8 cellular contexts compared by ENCODE assay signal in the genomic region with DNA sequence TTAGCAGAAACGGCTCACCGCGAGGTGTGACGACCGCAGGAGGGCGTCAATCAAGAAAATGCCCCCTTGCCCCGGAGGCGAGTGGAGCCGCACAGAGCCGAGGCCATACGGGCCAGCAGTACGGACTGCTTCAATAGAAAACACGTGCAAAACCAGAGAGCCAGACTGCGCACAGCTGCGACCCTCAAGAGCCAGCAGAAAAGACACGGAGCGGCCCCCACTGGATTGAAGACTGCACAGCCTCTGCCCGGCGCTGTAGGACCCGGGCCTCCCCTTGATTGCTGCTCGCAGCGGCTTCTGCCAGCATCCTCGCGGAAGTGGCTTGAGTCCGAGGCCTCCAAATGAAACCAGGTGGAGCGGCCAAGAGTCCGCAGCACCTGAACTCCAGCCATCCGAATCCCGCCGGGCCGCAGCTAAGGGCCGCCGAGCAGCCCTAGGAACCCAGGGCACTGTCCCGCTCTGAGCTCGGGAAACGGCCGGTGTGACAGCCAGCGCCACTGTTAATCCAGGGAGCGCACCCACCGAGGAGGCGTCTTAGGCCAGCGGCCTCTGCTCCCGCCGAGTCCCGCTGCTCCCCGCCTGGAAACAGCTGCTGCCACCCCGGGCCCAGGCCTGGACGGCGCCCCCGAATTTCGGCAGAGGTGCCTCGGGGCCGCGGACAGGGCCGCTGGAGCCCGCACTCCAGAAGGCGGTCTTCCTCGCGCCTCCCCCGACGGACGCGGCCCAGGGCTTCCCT. TPM values are rescaled to one million over a fixed set of nuclear protein-coding genes. Genes with fewer than 3 reads are reported as not detected.
DNase-seq lines count a peak whose midpoint lies in the region; ATAC-seq, FAIRE-seq and TF ChIP-seq lines count a peak whose summit lies in the region.

No MANE protein-coding gene starts in this region.

- no peak for FAIRE-seq in RCC 7860 (lab: Jason Lieb, UNC)

- no peak for DNase-seq in BJ (ENCODE audit: low read depth)
- DNase-seq in activated CD4-positive, alpha-beta memory T cell treated with anti-CD3 and anti-CD28 coated beads for 36 hours, result peak; percentile 25
- peak; percentile 51 for DNase-seq in glomerular visceral epithelial cell (ENCODE audit: extremely low spot score)
- DNase-seq in omental fat pad (ENCODE audit: low spot score), result no peak
- DNase-seq in RKO (ENCODE audit: low spot score), result no peak
- DNase-seq in RCC 7860 (ENCODE audit: low spot score), result no peak

- H3K4me1 Mint-ChIP-seq in IgD-negative memory B cell, result peaks cover 24 to 25% (median 24%) of the 10 kb centered on the region in 3 donors
- peaks cover 20% of the 10 kb centered on the region for H3K4me1 Mint-ChIP-seq in activated CD4-positive, alpha-beta memory T cell treated with anti-CD3 and anti-CD28 coated beads for 36 hours (ENCODE audit: low read depth)

- no peaks in the 10 kb centered on the region for H3K36me3 ChIP-seq in BJ (ENCODE audit: control insufficient read depth, insufficient read depth, low read length)

- intact Hi-C loops in activated CD4-positive, alpha-beta memory T cell treated with anti-CD3 and anti-CD28 coated beads for 36 hours (cut with micrococcal nuclease), result no loop called here

- H3K27me3 ChIP-seq in BJ (ENCODE audit: control insufficient read depth, insufficient read depth, low read length), result no peaks in the 10 kb centered on the region

- H3K4me3 ChIP-seq in BJ (ENCODE audit: low read depth, low read length), result peak overlapping the region; percentile 89

- H3K36me3 Mint-ChIP-seq in IgD-negative memory B cell, result peaks cover 12% of the 10 kb centered on the region
- no peaks in the 10 kb centered on the region for H3K36me3 Mint-ChIP-seq in activated CD4-positive, alpha-beta memory T cell treated with anti-CD3 and anti-CD28 coated beads for 36 hours

- peak overlapping the region; percentile 88 to 98 (median 97) for H3K4me3 Mint-ChIP-seq in IgD-negative memory B cell
- peak overlapping the region; percentile 53 for H3K4me3 Mint-ChIP-seq in activated CD4-positive, alpha-beta memory T cell treated with anti-CD3 and anti-CD28 coated beads for 36 hours

- H3K27me3 Mint-ChIP-seq in IgD-negative memory B cell, result peaks cover 6% of the 10 kb centered on the region
- peaks cover 55% of the 10 kb centered on the region for H3K27me3 Mint-ChIP-seq in activated CD4-positive, alpha-beta memory T cell treated with anti-CD3 and anti-CD28 coated beads for 36 hours

- POLR2A ChIA-PET in BJ (lab: Charles Lee), result interaction anchor here (0.7 kb wide), 1 partner anchor 98 kb away, joined by 4 read pairs; no protein-coding TSS in a partner anchor
- POLR2A ChIA-PET in activated CD4-positive, alpha-beta memory T cell treated with anti-CD3 and anti-CD28 coated beads for 36 hours (lab: Charles Lee), result no interaction called here

- H3K9me3 Mint-ChIP-seq in IgD-negative memory B cell, result peaks cover 0 to 15% (median 6%) of the 10 kb centered on the region in 3 donors
- H3K9me3 Mint-ChIP-seq in activated CD4-positive, alpha-beta memory T cell treated with anti-CD3 and anti-CD28 coated beads for 36 hours, result peaks cover 3% of the 10 kb centered on the region

- TF ChIP-seq CTCF in BJ (IDR thresholded peaks at IDR 0.05; ENCODE audit: insufficient read depth, low read depth, low read length) (peak; percentile 28; the same call in 1 of the 2 replicates), omental fat pad (IDR thresholded peaks at IDR 0.05) (no peak)

- peak overlapping the region; percentile 93 to 95 (median 94) for H3K27ac Mint-ChIP-seq in IgD-negative memory B cell
- H3K27ac Mint-ChIP-seq in activated CD4-positive, alpha-beta memory T cell treated with anti-CD3 and anti-CD28 coated beads for 36 hours, result no peak overlapping the region

- ATAC-seq in GM19035 (IDR thresholded peaks at IDR 0.05; ENCODE audit: unreplicated experiment), result peak; percentile 19
- ATAC-seq in omental fat pad (ENCODE audit: low FRiP score), result peak; percentile 55

- CTCF ChIA-PET in BJ (lab: Yijun Ruan, JAX), result interaction anchor here (1.0 kb wide), 1 partner anchor 18 kb away, joined by 3 read pairs; no protein-coding TSS in a partner anchor
- CTCF ChIA-PET in activated CD4-positive, alpha-beta memory T cell treated with anti-CD3 and anti-CD28 coated beads for 36 hours (lab: Charles Lee), result no interaction called here

RNA-seq across cellular contexts. Expression of gene HHEX, which starts 0.7 kb away (rescaled TPM):
- polyA plus RNA-seq in BJ (2011; rRNA removed), result 2.6 and 3.4 TPM in 2 replicates
- polyA minus RNA-seq in BJ (2011; rRNA and poly(A)+ RNA removed), result 0.76 and 0.98 TPM in 2 replicates
- polyA plus RNA-seq in IgD-negative memory B cell, result 134 TPM
- under 1 TPM; 0.31 to 0.55 TPM for total RNA-seq in activated CD4-positive, alpha-beta memory T cell treated with anti-CD3 and anti-CD28 coated beads for 36 hours
- 10 to 100 TPM in 2 of 4 donors, 1 to 10 TPM in 2; 1.7 to 20.0 (median 10.3) TPM for total RNA-seq in omental fat pad

Comparison
In these comparisons a context has a peak if more than half of its experiments do, and no peak if none do; other contexts are left out.
1. DNase-seq: peak in activated CD4-positive, alpha-beta memory T cell treated with anti-CD3 and anti-CD28 coated beads for 36 hours (single experiment) and glomerular visceral epithelial cell (single experiment); none in BJ (single experiment), omental fat pad (single experiment), RKO (single experiment) and RCC 7860 (single experiment).